ENCODE assay signal across 2 cellular contexts in the genomic region with DNA sequence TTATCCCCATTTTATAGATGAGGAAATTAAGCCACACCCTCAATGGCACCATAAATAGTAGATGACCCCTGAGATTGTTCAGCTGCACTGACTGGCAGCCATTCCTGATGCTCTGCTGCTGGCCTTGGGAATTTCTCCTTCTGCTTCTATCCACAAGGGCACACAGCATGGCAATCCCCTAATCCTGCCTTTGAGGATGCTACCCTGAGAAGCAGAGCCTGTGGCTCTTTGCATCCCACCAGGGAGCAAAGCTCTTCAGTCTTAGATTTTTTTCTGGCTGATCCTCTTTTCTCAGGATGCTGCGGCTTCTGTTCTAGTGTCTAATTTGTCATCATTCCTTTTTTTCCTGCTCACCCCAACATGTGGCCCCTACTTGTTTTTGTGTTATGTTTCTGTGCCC.
TF ChIP-seq lines count a peak whose summit lies in the region.

No MANE protein-coding gene starts in this region.

TF ChIP-seq in GM23338, 12 proteins besides CTCF, POLR2A, EP300 and RAD21:
- TF ChIP-seq, protein P1, sequence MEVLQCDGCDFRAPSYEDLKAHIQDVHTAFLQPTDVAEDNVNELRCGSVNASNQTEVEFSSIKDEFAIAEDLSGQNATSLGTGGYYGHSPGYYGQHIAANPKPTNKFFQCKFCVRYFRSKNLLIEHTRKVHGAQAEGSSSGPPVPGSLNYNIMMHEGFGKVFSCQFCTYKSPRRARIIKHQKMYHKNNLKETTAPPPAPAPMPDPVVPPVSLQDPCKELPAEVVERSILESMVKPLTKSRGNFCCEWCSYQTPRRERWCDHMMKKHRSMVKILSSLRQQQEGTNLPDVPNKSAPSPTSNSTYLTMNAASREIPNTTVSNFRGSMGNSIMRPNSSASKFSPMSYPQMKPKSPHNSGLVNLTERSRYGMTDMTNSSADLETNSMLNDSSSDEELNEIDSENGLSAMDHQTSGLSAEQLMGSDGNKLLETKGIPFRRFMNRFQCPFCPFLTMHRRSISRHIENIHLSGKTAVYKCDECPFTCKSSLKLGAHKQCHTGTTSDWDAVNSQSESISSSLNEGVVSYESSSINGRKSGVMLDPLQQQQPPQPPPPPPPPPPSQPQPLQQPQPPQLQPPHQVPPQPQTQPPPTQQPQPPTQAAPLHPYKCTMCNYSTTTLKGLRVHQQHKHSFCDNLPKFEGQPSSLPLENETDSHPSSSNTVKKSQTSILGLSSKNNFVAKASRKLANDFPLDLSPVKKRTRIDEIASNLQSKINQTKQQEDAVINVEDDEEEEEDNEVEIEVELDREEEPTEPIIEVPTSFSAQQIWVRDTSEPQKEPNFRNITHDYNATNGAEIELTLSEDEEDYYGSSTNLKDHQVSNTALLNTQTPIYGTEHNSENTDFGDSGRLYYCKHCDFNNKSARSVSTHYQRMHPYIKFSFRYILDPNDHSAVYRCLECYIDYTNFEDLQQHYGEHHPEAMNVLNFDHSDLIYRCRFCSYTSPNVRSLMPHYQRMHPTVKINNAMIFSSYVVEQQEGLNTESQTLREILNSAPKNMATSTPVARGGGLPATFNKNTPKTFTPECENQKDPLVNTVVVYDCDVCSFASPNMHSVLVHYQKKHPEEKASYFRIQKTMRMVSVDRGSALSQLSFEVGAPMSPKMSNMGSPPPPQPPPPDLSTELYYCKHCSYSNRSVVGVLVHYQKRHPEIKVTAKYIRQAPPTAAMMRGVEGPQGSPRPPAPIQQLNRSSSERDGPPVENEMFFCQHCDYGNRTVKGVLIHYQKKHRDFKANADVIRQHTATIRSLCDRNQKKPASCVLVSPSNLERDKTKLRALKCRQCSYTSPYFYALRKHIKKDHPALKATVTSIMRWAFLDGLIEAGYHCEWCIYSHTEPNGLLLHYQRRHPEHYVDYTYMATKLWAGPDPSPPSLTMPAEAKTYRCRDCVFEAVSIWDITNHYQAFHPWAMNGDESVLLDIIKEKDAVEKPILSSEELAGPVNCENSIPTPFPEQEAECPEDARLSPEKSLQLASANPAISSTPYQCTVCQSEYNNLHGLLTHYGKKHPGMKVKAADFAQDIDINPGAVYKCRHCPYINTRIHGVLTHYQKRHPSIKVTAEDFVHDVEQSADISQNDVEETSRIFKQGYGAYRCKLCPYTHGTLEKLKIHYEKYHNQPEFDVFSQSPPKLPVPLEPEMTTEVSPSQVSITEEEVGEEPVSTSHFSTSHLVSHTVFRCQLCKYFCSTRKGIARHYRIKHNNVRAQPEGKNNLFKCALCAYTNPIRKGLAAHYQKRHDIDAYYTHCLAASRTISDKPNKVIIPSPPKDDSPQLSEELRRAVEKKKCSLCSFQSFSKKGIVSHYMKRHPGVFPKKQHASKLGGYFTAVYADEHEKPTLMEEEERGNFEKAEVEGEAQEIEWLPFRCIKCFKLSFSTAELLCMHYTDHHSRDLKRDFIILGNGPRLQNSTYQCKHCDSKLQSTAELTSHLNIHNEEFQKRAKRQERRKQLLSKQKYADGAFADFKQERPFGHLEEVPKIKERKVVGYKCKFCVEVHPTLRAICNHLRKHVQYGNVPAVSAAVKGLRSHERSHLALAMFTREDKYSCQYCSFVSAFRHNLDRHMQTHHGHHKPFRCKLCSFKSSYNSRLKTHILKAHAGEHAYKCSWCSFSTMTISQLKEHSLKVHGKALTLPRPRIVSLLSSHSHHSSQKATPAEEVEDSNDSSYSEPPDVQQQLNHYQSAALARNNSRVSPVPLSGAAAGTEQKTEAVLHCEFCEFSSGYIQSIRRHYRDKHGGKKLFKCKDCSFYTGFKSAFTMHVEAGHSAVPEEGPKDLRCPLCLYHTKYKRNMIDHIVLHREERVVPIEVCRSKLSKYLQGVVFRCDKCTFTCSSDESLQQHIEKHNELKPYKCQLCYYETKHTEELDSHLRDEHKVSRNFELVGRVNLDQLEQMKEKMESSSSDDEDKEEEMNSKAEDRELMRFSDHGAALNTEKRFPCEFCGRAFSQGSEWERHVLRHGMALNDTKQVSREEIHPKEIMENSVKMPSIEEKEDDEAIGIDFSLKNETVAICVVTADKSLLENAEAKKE (CRISPR knock-in tag; IDR thresholded peaks at IDR 0.05), result no peak
- TF ChIP-seq POLR2AphosphoS5 (IDR thresholded peaks at IDR 0.05; ENCODE audit: low read depth) (no peak), EZH2 (IDR thresholded peaks at IDR 0.05; ENCODE audit: low read depth, unreplicated experiment) (no peak), CREB1 (CRISPR knock-in tag; IDR thresholded peaks at IDR 0.05; ENCODE audit: low read depth) (no peak)
TF ChIP-seq in GM23338: peak in this region for 0.

TF ChIP-seq in IMR-90, 13 proteins besides CTCF, POLR2A, EP300 and RAD21:
- no peak for TF ChIP-seq SMC3 (IDR thresholded peaks at IDR 0.05; ENCODE audit: low read depth, low read length)
- TF ChIP-seq MXI1 (IDR thresholded peaks at IDR 0.05; ENCODE audit: borderline replicate concordance, low read depth, low read length), result no peak
- no peak for TF ChIP-seq MAZ (IDR thresholded peaks at IDR 0.05; ENCODE audit: borderline replicate concordance, low read depth, low read length)
- no peak for TF ChIP-seq MAFK (IDR thresholded peaks at IDR 0.05; ENCODE audit: low read depth, low read length)
